ENCODE assay signal across 8 cellular contexts in genomic region chr6:34810936-34811632, GRCh38. TPM values are rescaled to one million over a fixed set of nuclear protein-coding genes. Genes with fewer than 3 reads are reported as not detected.
DNase-seq lines count a peak whose midpoint lies in the region; ATAC-seq and TF ChIP-seq lines count a peak whose summit lies in the region.

No MANE protein-coding gene starts in this region.

- no peaks in the 10 kb centered on the region for H3K9me3 ChIP-seq in SJCRH30 (replicated peaks)

- no peaks in the 10 kb centered on the region for H3K36me3 ChIP-seq in SJCRH30

- TF ChIP-seq CTCF in choroid plexus epithelial cell (conservative IDR thresholded peaks at IDR 0.05; ENCODE audit: low read depth, low read length), result no peak

- ATAC-seq in GM19452 (IDR thresholded peaks at IDR 0.05; ENCODE audit: unreplicated experiment), result peak; percentile 90
- ATAC-seq in HG03139 (IDR thresholded peaks at IDR 0.05; ENCODE audit: unreplicated experiment), result peak; percentile 69

- no peaks in the 10 kb centered on the region for H3K27me3 ChIP-seq in SJCRH30

- H3K4me1 ChIP-seq in SJCRH30, result no peaks in the 10 kb centered on the region

- H3K4me3 ChIP-seq in choroid plexus epithelial cell (ENCODE audit: low read depth, low read length) (no peak overlapping the region), SJCRH30 (no peak overlapping the region)

- H3K27ac ChIP-seq in SJCRH30, result no peak overlapping the region

- peak; percentile 36 for DNase-seq in Daoy (ENCODE audit: low read depth)
- peak; percentile 15 for DNase-seq in choroid plexus epithelial cell (ENCODE audit: low read depth)
- no peak for DNase-seq in D341Med (ENCODE audit: low spot score)
- no peak for DNase-seq in SJCRH30
- no peak for DNase-seq in NCI-H748 treated with DMSO at 0.1 percent for 48 hours (lab: John Stamatoyannopoulos, UW)
- DNase-seq in activated gamma-delta T cell (lab: John Stamatoyannopoulos, UW), result no peak

RNA-seq across cellular contexts. Expression of gene BLTP3A, which starts 19.2 kb away (rescaled TPM):
- total RNA-seq in Daoy (2014; rRNA removed; shearing (Covaris generic)), result 6.2 and 7.1 TPM in 2 replicates
- 6.8 and 8.8 TPM in 2 replicates for total RNA-seq in SJCRH30 (2014; rRNA removed; shearing (Covaris generic))

RNA-seq across cellular contexts. Expression of gene SNRPC, which starts 53.8 kb away (rescaled TPM):
- total RNA-seq in Daoy (2014; rRNA removed; shearing (Covaris generic)), result 210 and 222 TPM in 2 replicates
- total RNA-seq in SJCRH30 (2014; rRNA removed; shearing (Covaris generic)), result 224 and 233 TPM in 2 replicates

Comparison
In these comparisons a context has a peak if more than half of its experiments do, and no peak if none do; other contexts are left out.
1. DNase-seq: peak in Daoy (single experiment) and choroid plexus epithelial cell (single experiment); none in D341Med (single experiment), SJCRH30 (0 of 2), NCI-H748 treated with DMSO at 0.1 percent for 48 hours (single experiment) and activated gamma-delta T cell (single experiment).